ENCODE assay signal across 9 cellular contexts in genomic region chr1:24157921-24158481, GRCh38. TPM values are rescaled to one million over a fixed set of nuclear protein-coding genes. Genes with fewer than 3 reads are reported as not detected.
DNase-seq lines count a peak whose midpoint lies in the region; ATAC-seq and TF ChIP-seq lines count a peak whose summit lies in the region.
"Had no signal": no experiment of that assay in that cellular context is flagged by ENCODE, and none has a peak within 500 bp of the region (broad histone marks: within the 10 kb centered on the region; RNA-seq: fewer than 3 reads in every experiment).

No MANE protein-coding gene starts in this region.

- H3F3A ChIP-seq in PC-9 (ENCODE audit: insufficient read depth, low read depth): no peaks in the 10 kb centered on the region

- ATAC-seq in psoas muscle (peak; percentile 37 to 93 (median 80)), GM18867 (IDR thresholded peaks at IDR 0.05; ENCODE audit: unreplicated experiment) (no peak)
- ATAC-seq in activated T-cell treated with anti-CD3 and anti-CD28 coated beads, Interleukin-2, amount 50 U/mL, for 72 hours (replicated peaks in 1 of 2): no peak

- no peaks in the 10 kb centered on the region for H3K36me3 ChIP-seq in PC-9 (ENCODE audit: low read depth)
- H3K36me3 ChIP-seq in psoas muscle (ENCODE audit: insufficient read depth in 1 of 2, low read depth in 1 of 2): peaks cover 0 to 5% of the 10 kb centered on the region in 2 donors

- no peaks in the 10 kb centered on the region for H3K4me1 ChIP-seq in PC-9 (replicated peaks; ENCODE audit: insufficient read depth)
- H3K4me1 ChIP-seq in psoas muscle: peaks cover 6% of the 10 kb centered on the region

- no peaks in the 10 kb centered on the region for H3K9me3 Mint-ChIP-seq in activated T-cell treated with anti-CD3 and anti-CD28 coated beads, Interleukin-2, amount 50 U/mL, for 72 hours

- H3K27me3 Mint-ChIP-seq in activated T-cell treated with anti-CD3 and anti-CD28 coated beads, Interleukin-2, amount 50 U/mL, for 72 hours (ENCODE audit: low read depth): no peaks in the 10 kb centered on the region

- no peaks in the 10 kb centered on the region for H4K20me1 ChIP-seq in PC-9 (ENCODE audit: insufficient read depth)

- H3K27me3 ChIP-seq in PC-9 (ENCODE audit: insufficient read depth, low read depth): no peaks in the 10 kb centered on the region
- H3K27me3 ChIP-seq in psoas muscle (ENCODE audit: insufficient read depth in 3 of 3, low read length in 2 of 3): no peaks in the 10 kb centered on the region

- H3K36me3 Mint-ChIP-seq in activated T-cell treated with anti-CD3 and anti-CD28 coated beads, Interleukin-2, amount 50 U/mL, for 72 hours (ENCODE audit: insufficient read depth in 2 of 2): no peaks in the 10 kb centered on the region

- no peak overlapping the region for H3K4me2 ChIP-seq in PC-9

- H3K9me3 ChIP-seq in PC-9 (ENCODE audit: insufficient read depth, low read depth) (no peaks in the 10 kb centered on the region), psoas muscle (no peaks in the 10 kb centered on the region)

- H3K27ac ChIP-seq in PC-9 (no peak overlapping the region), psoas muscle (no peak overlapping the region)

- TF ChIP-seq CTCF in GM10266 (IDR thresholded peaks at IDR 0.05; ENCODE audit: control insufficient read depth, insufficient read depth, low read depth, missing control alignments): peak; percentile 3
- TF ChIP-seq CTCF in PC-9 (conservative IDR thresholded peaks at IDR 0.05): 0 out of 2 replicates have a peak, but pooled peaks have one; percentile 29
- peak; percentile 24 for TF ChIP-seq CTCF in fibroblast of pulmonary artery (IDR thresholded peaks at IDR 0.05; ENCODE audit: low read length, missing control alignments)
- TF ChIP-seq CTCF in psoas muscle (IDR thresholded peaks at IDR 0.05): peak; percentile 5

- DNase-seq in GM10266 (ENCODE audit: extremely low spot score): no peak
- no peak for DNase-seq in PC-9
- DNase-seq in fibroblast of pulmonary artery (ENCODE audit: low read depth): peak; percentile 9
- peak in 1 of 2 donors; percentile 68 for DNase-seq in psoas muscle
- no peak for DNase-seq in activated T-cell treated with anti-CD3 and anti-CD28 coated beads, Interleukin-2, amount 50 U/mL, for 72 hours
- no peak for DNase-seq in stimulated activated CD4-positive, alpha-beta T cell treated with anti-CD3 and anti-CD28 coated beads, Interleukin-2, amount 100 ng/mL, for 48 hours
- DNase-seq: activated naive CD4-positive, alpha-beta T cell; effector CD4-positive, alpha-beta T cell had no signal

- intact Hi-C loops in PC-9 (cut with micrococcal nuclease; ENCODE audit: unreplicated experiment): no loop called here
- intact Hi-C loops in psoas muscle (cut with DNase I): no loop called here

- no peak overlapping the region for H3K4me3 Mint-ChIP-seq in activated T-cell treated with anti-CD3 and anti-CD28 coated beads, Interleukin-2, amount 50 U/mL, for 72 hours

- H3K4me1 Mint-ChIP-seq in activated T-cell treated with anti-CD3 and anti-CD28 coated beads, Interleukin-2, amount 50 U/mL, for 72 hours (ENCODE audit: low read depth): no peaks in the 10 kb centered on the region

- POLR2A ChIA-PET in PC-9 (lab: Charles Lee; ENCODE audit: unreplicated experiment): no interaction called here

- CTCF ChIA-PET in PC-9 (lab: Charles Lee): no interaction called here

- H3K9me2 ChIP-seq in PC-9 (ENCODE audit: insufficient read depth): no peaks in the 10 kb centered on the region

- no peak overlapping the region for H3K27ac Mint-ChIP-seq in activated T-cell treated with anti-CD3 and anti-CD28 coated beads, Interleukin-2, amount 50 U/mL, for 72 hours

- no TSS peak for BruUV-seq in PC-9 (replicated peaks; lab: Mats Ljungman, UMichigan)

- H3K79me2 ChIP-seq in PC-9 (ENCODE audit: low read depth): no peaks in the 10 kb centered on the region

- H2AFZ ChIP-seq in PC-9: no peak overlapping the region

- 38 to 60% (median 45%) methylated on average over 6 of the region's 6 CpGs for WGBS in psoas muscle, 3 donors

- H3K4me3 ChIP-seq in PC-9: no peak overlapping the region
- no peak overlapping the region for H3K4me3 ChIP-seq in fibroblast of pulmonary artery (replicated peaks; ENCODE audit: low read depth, low read length)
- no peak overlapping the region for H3K4me3 ChIP-seq in psoas muscle

RNA-seq across cellular contexts. Expression of gene IL22RA1, which starts 15.1 kb away (rescaled TPM):
- total RNA-seq in PC-9 (2021): 4.2 and 5.0 TPM in 2 replicates
- under 1 TPM in 3 of 4 donors, not detected in 1; 0.08 to 0.19 (median 0.13) TPM for total RNA-seq in psoas muscle
- polyA plus RNA-seq in psoas muscle: under 1 TPM in 1 of 3 donors, not detected in 2; 0.26 TPM
- not detected for total RNA-seq in activated T-cell treated with anti-CD3 and anti-CD28 coated beads, Interleukin-2, amount 50 U/mL, for 72 hours

RNA-seq across cellular contexts. Expression of gene IFNLR1, which starts 29.1 kb away (rescaled TPM):
- total RNA-seq in PC-9 (2021): 5.5 and 8.1 TPM in 2 replicates
- 1 to 10 TPM; 1.1 to 3.9 (median 2.1) TPM for total RNA-seq in psoas muscle
- polyA plus RNA-seq in psoas muscle: 1 to 10 TPM in 2 of 3 donors, under 1 TPM in 1; 0.05 to 2.0 (median 1.9) TPM
- total RNA-seq in activated T-cell treated with anti-CD3 and anti-CD28 coated beads, Interleukin-2, amount 50 U/mL, for 72 hours: 10 to 100 TPM; 11.8 to 19.2 TPM

RNA-seq across cellular contexts. Expression of gene MYOM3, which starts 46.1 kb away (rescaled TPM):
- total RNA-seq in PC-9 (2021): 11.9 and 14.5 TPM in 2 replicates
- total RNA-seq in psoas muscle: 100 to 1,000 TPM; 130 to 505 (median 308) TPM
- 100 to 1,000 TPM in 2 of 3 donors, 10 to 100 TPM in 1; 86.7 to 152 (median 122) TPM for polyA plus RNA-seq in psoas muscle
- not detected for total RNA-seq in activated T-cell treated with anti-CD3 and anti-CD28 coated beads, Interleukin-2, amount 50 U/mL, for 72 hours

Comparison
In these comparisons a context has a peak if more than half of its experiments do, and no peak if none do; other contexts are left out.
1. ATAC-seq: peak in psoas muscle (4 of 4); none in GM18867 (single experiment) and activated T-cell treated with anti-CD3 and anti-CD28 coated beads, Interleukin-2, amount 50 U/mL, for 72 hours (0 of 2).
2. RNA of gene MYOM3, which starts 46.1 kb away (total RNA-seq): 130 to 505 TPM in psoas muscle and 11.9 to 14.5 TPM in PC-9; not detected in activated T-cell treated with anti-CD3 and anti-CD28 coated beads, Interleukin-2, amount 50 U/mL, for 72 hours; every median in the first group is over 10 times any median in the second.
3. Peak in every context shown above with its lines, with median percentiles within 50 percentile points of each other: CTCF ChIP-seq.